ENCODE assay signal across 17 cellular contexts in genomic region chr2:164847966-164848365, GRCh38. TPM values are rescaled to one million over a fixed set of nuclear protein-coding genes. Genes with fewer than 3 reads are reported as not detected.
DNase-seq lines count a peak whose midpoint lies in the region; ATAC-seq, FAIRE-seq and TF ChIP-seq lines count a peak whose summit lies in the region.
"Had no signal": no experiment of that assay in that cellular context is flagged by ENCODE, and none has a peak within 500 bp of the region (broad histone marks: within the 10 kb centered on the region; RNA-seq: fewer than 3 reads in every experiment).

No MANE protein-coding gene starts in this region.

- H3K27ac ChIP-seq in HCT116 (ENCODE audit: low read depth, low read length) (no peak overlapping the region), caudate nucleus (ENCODE audit: low read depth, low read length) (peak overlapping the region; percentile 11)
- H3K27ac ChIP-seq: brain microvascular endothelial cell, Peyer's patch had no signal

- no peaks in the 10 kb centered on the region for H3K9me2 ChIP-seq in HCT116 (ENCODE audit: insufficient read depth)

- H3K9ac ChIP-seq in HCT116 (ENCODE audit: low read length) = no peak overlapping the region

- H3K36me3 Mint-ChIP-seq in mesothelial cell of epicardium = no peaks in the 10 kb centered on the region

- no peaks in the 10 kb centered on the region for H3K79me2 ChIP-seq in HCT116 (ENCODE audit: insufficient read depth, low read length)

- FAIRE-seq in RCC 7860 (lab: Jason Lieb, UNC) (no peak), urothelium cell line (lab: Jason Lieb, UNC) (no peak)

- peaks cover 59% of the 10 kb centered on the region for H3K4me1 Mint-ChIP-seq in mesothelial cell of epicardium

- intact Hi-C loops in HCT116 (cut with micrococcal nuclease) = no loop called here

- ATAC-seq in HCT116 (no peak), GM18520 (IDR thresholded peaks at IDR 0.05; ENCODE audit: unreplicated experiment) (no peak), HG03025 (IDR thresholded peaks at IDR 0.05; ENCODE audit: low FRiP score, unreplicated experiment) (no peak)
- ATAC-seq: gastroesophageal sphincter had no signal

- no peak overlapping the region for H3K4me3 Mint-ChIP-seq in mesothelial cell of epicardium
- H3K4me3 Mint-ChIP-seq: activated naive CD4-positive, alpha-beta T cell treated with anti-CD3 and anti-CD28 coated beads for 36 hours had no signal

- no peak overlapping the region for H3K4me2 ChIP-seq in HCT116 (ENCODE audit: low read length)

- H3K4me1 ChIP-seq in HCT116 (ENCODE audit: control insufficient read depth in 1 of 2, insufficient read depth in 2 of 2, low read length in 2 of 2) = no peaks in the 10 kb centered on the region

- DNase-seq in HCT116 (ENCODE audit: low read depth, low spot score) = no peak
- peak; percentile 96 to 99 for DNase-seq in NCI-H446 (lab: John Stamatoyannopoulos, UW)
- DNase-seq in caudate nucleus (lab: John Stamatoyannopoulos, UW) = no peak
- DNase-seq in mesothelial cell of epicardium (ENCODE audit: low spot score in 2 of 2, unreplicated experiment in 2 of 2) = no peak
- DNase-seq in RCC 7860 (ENCODE audit: low spot score) = no peak
- no peak for DNase-seq in urothelium cell line (ENCODE audit: low spot score)
- DNase-seq: activated CD8-positive, alpha-beta memory T cell treated with anti-CD3 and anti-CD28 coated beads, Interleukin-2, amount 50 U/mL, for 4 hours; activated naive CD4-positive, alpha-beta T cell treated with anti-CD3 and anti-CD28 coated beads for 36 hours; brain microvascular endothelial cell; effector CD8-positive, alpha-beta T cell; HCEC 1CT; Peyer's patch; posterior cingulate gyrus; T-helper 1 cell had no signal

- no peak overlapping the region for H3K4me3 ChIP-seq in HCT116 (replicated peaks in 1 of 2; ENCODE audit: low read depth in 1 of 2, low read length in 2 of 2)
- H3K4me3 ChIP-seq: gastroesophageal sphincter, Peyer's patch had no signal

- H3K27me3 ChIP-seq in HCT116 (ENCODE audit: insufficient read depth, low read length) = no peaks in the 10 kb centered on the region
- H3K27me3 ChIP-seq: brain microvascular endothelial cell, gastroesophageal sphincter, Peyer's patch had no signal

- CTCF ChIA-PET in HCT116 (lab: Charles Lee) = no interaction called here

- RAD21 ChIA-PET in HCT116 (lab: Charles Lee; ENCODE audit: low non-redundant PET in 1 of 2, low total read pairs in 2 of 2, uncharacterized antibody in 2 of 2, unreplicated experiment in 2 of 2) = no interaction called here

- TF ChIP-seq POLR2A in HCT116 (IDR thresholded peaks at IDR 0.05; ENCODE audit: borderline replicate concordance, extremely low read depth, insufficient read depth, insufficient read length) = no peak

- BruUV-seq in HCT116 (replicated peaks; lab: Mats Ljungman, UMichigan) = no TSS peak

- TF ChIP-seq CTCF in HCT116 (IDR thresholded peaks at IDR 0.05 in 2 of 3, conservative IDR thresholded peaks at IDR 0.05 in 1 of 3; ENCODE audit: borderline replicate concordance in 1 of 3, insufficient read depth in 1 of 3, low read depth in 2 of 3, low read length in 2 of 3) = no peak
- TF ChIP-seq CTCF in mesothelial cell of epicardium (IDR thresholded peaks at IDR 0.05; ENCODE audit: unreplicated experiment) = no peak

- H2AFZ ChIP-seq in HCT116 (ENCODE audit: low read depth, low read length, poor library complexity, severe bottlenecking) = peak overlapping the region; percentile 30

- no peaks in the 10 kb centered on the region for H3K27me3 Mint-ChIP-seq in mesothelial cell of epicardium (ENCODE audit: low read depth)

- no peaks in the 10 kb centered on the region for H3K9me3 ChIP-seq in HCT116 (ENCODE audit: control insufficient read depth in 1 of 2, insufficient read depth in 1 of 2, low read depth in 1 of 2, low read length in 2 of 2)
- H3K9me3 ChIP-seq: gastroesophageal sphincter, Peyer's patch had no signal

- H4K20me1 ChIP-seq in HCT116 (ENCODE audit: insufficient read depth) = no peaks in the 10 kb centered on the region

- H3K27ac Mint-ChIP-seq in mesothelial cell of epicardium = peak overlapping the region; percentile 84
- H3K27ac Mint-ChIP-seq: activated naive CD4-positive, alpha-beta T cell treated with anti-CD3 and anti-CD28 coated beads for 36 hours had no signal

- no peak for TF ChIP-seq RAD21 in HCT116 (IDR thresholded peaks at IDR 0.05; ENCODE audit: low read depth)

- H3K9me3 Mint-ChIP-seq in mesothelial cell of epicardium = no peaks in the 10 kb centered on the region
- H3K9me3 Mint-ChIP-seq: activated naive CD4-positive, alpha-beta T cell treated with anti-CD3 and anti-CD28 coated beads for 36 hours had no signal

- POLR2A ChIA-PET in HCT116 (lab: Charles Lee) = no interaction called here

- no peaks in the 10 kb centered on the region for H3K36me3 ChIP-seq in HCT116 (ENCODE audit: control insufficient read depth in 1 of 2, insufficient read depth in 2 of 2, low read length in 2 of 2)
- H3K36me3 ChIP-seq: brain microvascular endothelial cell, gastroesophageal sphincter, Peyer's patch had no signal

TF ChIP-seq in HCT116, 20 proteins besides CTCF, POLR2A, EP300 and RAD21:
- TF ChIP-seq, protein P1, sequence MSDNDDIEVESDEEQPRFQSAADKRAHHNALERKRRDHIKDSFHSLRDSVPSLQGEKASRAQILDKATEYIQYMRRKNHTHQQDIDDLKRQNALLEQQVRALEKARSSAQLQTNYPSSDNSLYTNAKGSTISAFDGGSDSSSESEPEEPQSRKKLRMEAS (IDR thresholded peaks at IDR 0.05) = no peak
- no peak for TF ChIP-seq ELF1 (IDR thresholded peaks at IDR 0.05; ENCODE audit: borderline replicate concordance, low read depth)
- no peak for TF ChIP-seq SRF (IDR thresholded peaks at IDR 0.05; ENCODE audit: low read depth)
- no peak for TF ChIP-seq YY1 (IDR thresholded peaks at IDR 0.05; ENCODE audit: extremely low read depth, insufficient replicate concordance, low read depth, low read length)
TF ChIP-seq in HCT116: peak in this region for 0.

RNA-seq across cellular contexts. Expression of gene COBLL1, which starts 6.3 kb away (rescaled TPM):
- total RNA-seq in HCT116 (2021; ENCODE audit: unreplicated experiment) (3.6 TPM), mesothelial cell of epicardium (98.5 to 110 TPM (median 109 TPM) in 3 replicates)
- polyA plus RNA-seq in HCT116 (2012) = 1.4 and 2.0 TPM in 2 replicates
- total RNA-seq: activated naive CD4-positive, alpha-beta T cell treated with anti-CD3 and anti-CD28 coated beads for 36 hours had no signal

Comparison
In these comparisons a context has a peak if more than half of its experiments do, and no peak if none do; other contexts are left out.
1. DNase-seq: peak in NCI-H446 (2 of 2); none in HCT116 (single experiment), caudate nucleus (0 of 61), mesothelial cell of epicardium (0 of 2), RCC 7860 (single experiment) and urothelium cell line (single experiment).
2. RNA of gene COBLL1, which starts 6.3 kb away (total RNA-seq): 98.5 to 110 TPM in mesothelial cell of epicardium; 3.6 TPM in HCT116 (single experiment); every median in the first group is over 10 times any median in the second.